22 cellular contexts compared by ENCODE assay signal in the genomic region with DNA sequence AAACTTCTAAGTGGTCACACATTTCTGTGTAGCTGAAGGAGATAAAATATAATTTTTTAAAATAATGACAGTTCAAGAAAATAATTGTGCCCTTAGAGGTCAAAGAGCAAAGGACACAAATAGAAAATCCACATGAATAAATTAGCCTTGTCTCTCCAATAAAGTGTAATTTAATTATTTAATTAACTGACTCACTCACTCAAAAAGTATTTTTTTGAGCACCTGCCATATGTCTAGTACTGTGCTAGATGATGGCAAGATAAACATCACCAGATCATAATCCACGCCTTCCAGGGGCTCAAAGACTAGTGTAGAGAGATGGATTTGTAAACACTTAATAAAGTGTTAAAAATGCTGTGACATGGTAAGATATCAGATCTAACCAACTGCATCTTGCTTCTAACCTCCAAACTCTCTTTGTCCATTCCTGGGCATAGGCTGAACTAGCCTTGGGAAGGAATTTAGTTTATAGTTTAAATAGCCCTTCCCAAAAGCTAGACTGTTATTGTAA.
DNase-seq lines count a peak whose midpoint lies in the region; ATAC-seq, FAIRE-seq and TF ChIP-seq lines count a peak whose summit lies in the region.
"Had no signal": no experiment of that assay in that cellular context is flagged by ENCODE, and none has a peak within 500 bp of the region (broad histone marks: within the 10 kb centered on the region; RNA-seq: fewer than 3 reads in every experiment).

No MANE protein-coding gene starts in this region.

- H3K27ac ChIP-seq in left lung = no peak overlapping the region
- H3K27ac ChIP-seq: A549; BLaER1 treated with 17β-estradiol and CSF1 and Interleukin-3, amounts not matched to agents 10 nM and 100 nM; SJCRH30 had no signal

- H3K4me3 ChIP-seq in left lung = no peak overlapping the region
- H3K4me3 ChIP-seq: A549; BLaER1 treated with 17β-estradiol and CSF1 and Interleukin-3, amounts not matched to agents 10 nM and 100 nM; GM23338; SJCRH30 had no signal

- H3K36me3 ChIP-seq in left lung = peaks cover 0 to 9% of the 10 kb centered on the region in 2 donors

- intact Hi-C loops in left lung (cut with DNase I) = no loop called here

- H3K9me3 ChIP-seq in left lung = no peaks in the 10 kb centered on the region
- H3K9me3 ChIP-seq: A549; BLaER1 treated with 17β-estradiol and CSF1 and Interleukin-3, amounts not matched to agents 10 nM and 100 nM; SJCRH30 had no signal

- peak; percentile 1 for DNase-seq in NCI-H748 (lab: John Stamatoyannopoulos, UW; ENCODE audit: unreplicated experiment)
- DNase-seq in NCI-H748 treated with DMSO at 0.1 percent for 48 hours (lab: John Stamatoyannopoulos, UW) = no peak
- DNase-seq in NCI-H1694 (lab: John Stamatoyannopoulos, UW) = peak; percentile 4
- peak; percentile 1 for DNase-seq in NCI-H82 treated with DMSO at 0.1 percent for 48 hours (lab: John Stamatoyannopoulos, UW; ENCODE audit: unreplicated experiment)
- DNase-seq in left lung = no peak
- no peak for DNase-seq in D721Med (ENCODE audit: insufficient read length, low spot score)
- DNase-seq: AML-193; CD4-positive, alpha-beta T cell; H9; KG1; NCI-H1048; NCI-H146; NCI-H2029 treated with DMSO at 0.1 percent for 48 hours; NCI-H345; NCI-H524 treated with DMSO at 0.1 percent for 48 hours; NK-92 treated with Interleukin-12 subunit alpha and Interleukin-12 subunit beta, amount 100 ng/mL, for 24 hours; PC-3; SJCRH30 had no signal

- no peaks in the 10 kb centered on the region for H3K4me1 ChIP-seq in left lung
- H3K4me1 ChIP-seq: BLaER1 treated with 17β-estradiol and CSF1 and Interleukin-3, amounts not matched to agents 10 nM and 100 nM; SJCRH30 had no signal

- FAIRE-seq in D721Med (lab: Jason Lieb, UNC) = no peak
- FAIRE-seq: A549 had no signal

- ATAC-seq in left lung (peak; percentile 78), HG03378 (IDR thresholded peaks at IDR 0.05; ENCODE audit: unreplicated experiment) (no peak)
- ATAC-seq: A549, GM23338, PC-3 had no signal

- no peak for TF ChIP-seq CTCF in left lung (IDR thresholded peaks at IDR 0.05)
- TF ChIP-seq CTCF in D721Med (IDR thresholded peaks at IDR 0.05; ENCODE audit: insufficient read depth, missing control alignments) = no peak

- H3K27me3 ChIP-seq in left lung = no peaks in the 10 kb centered on the region
- H3K27me3 ChIP-seq: BLaER1 treated with 17β-estradiol and CSF1 and Interleukin-3, amounts not matched to agents 10 nM and 100 nM; SJCRH30 had no signal

Comparison
In these comparisons a context has a peak if more than half of its experiments do, and no peak if none do; other contexts are left out.
1. DNase-seq: peak in NCI-H748 (single experiment), NCI-H1694 (single experiment) and NCI-H82 treated with DMSO at 0.1 percent for 48 hours (single experiment); none in NCI-H748 treated with DMSO at 0.1 percent for 48 hours (single experiment), left lung (0 of 2) and D721Med (single experiment).